ENCODE assay signal across 10 cellular contexts in the genomic region with DNA sequence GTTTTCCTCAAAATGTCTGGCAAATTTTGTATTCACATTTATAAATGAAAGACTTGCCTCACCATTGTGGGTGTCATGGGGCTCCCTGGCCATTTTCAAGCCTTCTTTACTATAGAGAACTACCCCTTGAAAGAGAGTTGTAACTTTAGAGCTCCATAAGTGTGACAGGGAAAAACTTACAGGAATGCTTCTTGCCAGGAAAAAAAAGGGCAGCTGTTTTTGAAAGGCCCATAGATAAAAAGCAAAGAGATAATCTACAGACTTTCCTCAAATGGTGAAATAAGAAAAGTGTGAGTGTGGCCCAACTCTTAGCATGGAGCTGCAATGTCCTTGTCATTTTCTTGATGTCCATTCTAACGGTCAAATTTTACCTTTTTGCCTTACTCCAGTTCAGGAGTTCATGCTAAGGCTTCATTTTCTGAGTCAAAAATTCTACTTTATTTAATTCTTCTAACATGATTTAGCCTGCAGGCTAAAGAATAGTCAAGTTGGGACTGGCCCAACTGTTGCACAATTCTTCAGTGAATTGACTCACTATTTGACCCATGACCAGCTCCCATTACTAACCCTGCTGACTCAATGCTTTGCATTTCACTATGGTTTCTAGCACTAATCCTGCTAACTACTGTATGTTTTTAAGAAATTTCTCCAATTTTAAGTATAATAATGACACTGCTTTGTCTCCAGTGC. TPM values are rescaled to one million over a fixed set of nuclear protein-coding genes. Genes with fewer than 3 reads are reported as not detected.
DNase-seq lines count a peak whose midpoint lies in the region; ATAC-seq and TF ChIP-seq lines count a peak whose summit lies in the region.
"Had no signal": no experiment of that assay in that cellular context is flagged by ENCODE, and none has a peak within 500 bp of the region (broad histone marks: within the 10 kb centered on the region; RNA-seq: fewer than 3 reads in every experiment).

No MANE protein-coding gene starts in this region.

- no peaks in the 10 kb centered on the region for H3K4me1 ChIP-seq in aorta (ENCODE audit: control insufficient read depth in 1 of 2, insufficient read depth in 2 of 2, low read length in 2 of 2)

- H3K27me3 ChIP-seq in aorta (ENCODE audit: control insufficient read depth in 1 of 2, insufficient read depth in 2 of 2, low read length in 1 of 2) = no peaks in the 10 kb centered on the region
- H3K27me3 ChIP-seq: BLaER1 treated with 17β-estradiol and CSF1 and Interleukin-3, amounts not matched to agents 10 nM and 100 nM had no signal

- in situ Hi-C loops in astrocyte of the spinal cord (cut with HindIII; ENCODE audit: low sequenced_read_pairs) (no loop called here), G401 (cut with HindIII; ENCODE audit: low sequenced_read_pairs) (no loop called here)

- H3K36me3 ChIP-seq in aorta (ENCODE audit: control insufficient read depth in 1 of 2, insufficient read depth in 2 of 2, low read length in 1 of 2) = no peaks in the 10 kb centered on the region
- H3K36me3 ChIP-seq: BLaER1 treated with 17β-estradiol and CSF1 and Interleukin-3, amounts not matched to agents 10 nM and 100 nM had no signal

- peak; percentile 15 for DNase-seq in SIG-M5 treated with dmso at 0.1 percent for 504 hours (lab: John Stamatoyannopoulos, UW; ENCODE audit: unreplicated experiment)
- DNase-seq in SIG-M5 (lab: John Stamatoyannopoulos, UW) = no peak
- peak; percentile 96 for DNase-seq in astrocyte of the spinal cord (ENCODE audit: low read depth, low spot score)
- DNase-seq in kidney tubule cell (ENCODE audit: low spot score) = peak; percentile 92
- DNase-seq in aorta = peak in 1 of 2 donors; percentile 60
- no peak for DNase-seq in G401 (ENCODE audit: low spot score)
- no peak for DNase-seq in NCI-H524 treated with DMSO at 0.1 percent for 48 hours (lab: John Stamatoyannopoulos, UW)
- DNase-seq: activated CD4-positive, alpha-beta T cell treated with anti-CD3 and anti-CD28 coated beads for 1 hour had no signal

- H3K27ac ChIP-seq in aorta (ENCODE audit: low read depth in 1 of 2, low read length in 2 of 2) = no peak overlapping the region

- TF ChIP-seq CTCF in astrocyte of the spinal cord (IDR thresholded peaks at IDR 0.05; ENCODE audit: low read depth, low read length) = no peak

- intact Hi-C loops in aorta (cut with DNase I) = no loop called here

- ATAC-seq in aorta (ENCODE audit: low FRiP score) (peak; percentile 91), GM19467 (IDR thresholded peaks at IDR 0.05; ENCODE audit: unreplicated experiment) (no peak)

- H3K4me3 ChIP-seq in astrocyte of the spinal cord (ENCODE audit: low read depth, low read length) (no peak overlapping the region), aorta (ENCODE audit: low read length in 2 of 2) (no peak overlapping the region)
- H3K4me3 ChIP-seq: BLaER1 treated with 17β-estradiol and CSF1 and Interleukin-3, amounts not matched to agents 10 nM and 100 nM had no signal

- H3K9me3 ChIP-seq in aorta (ENCODE audit: control insufficient read depth, low read length) = no peaks in the 10 kb centered on the region
- H3K9me3 ChIP-seq: BLaER1 treated with 17β-estradiol and CSF1 and Interleukin-3, amounts not matched to agents 10 nM and 100 nM had no signal

- WGBS in aorta, 2 donors = 74 to 85% methylated on average over 1 of the region's 1 CpG

RNA-seq across cellular contexts. Expression of a gene that starts 41.2 kb away (rescaled TPM):
- total RNA-seq in aorta = 10 to 100 TPM; 72.1 to 84.7 TPM
- polyA plus RNA-seq in aorta = 100 to 1,000 TPM in 1 of 2 donors, 10 to 100 TPM in 1; 42.2 to 105 TPM
- 7.0 and 12.8 TPM in 2 replicates for total RNA-seq in G401 (2014; rRNA removed; shearing (Covaris generic))

Comparison
In these comparisons a context has a peak if more than half of its experiments do, and no peak if none do; other contexts are left out.
1. DNase-seq: peak in SIG-M5 treated with dmso at 0.1 percent for 504 hours (single experiment), astrocyte of the spinal cord (single experiment) and kidney tubule cell (single experiment); none in SIG-M5 (single experiment), G401 (single experiment) and NCI-H524 treated with DMSO at 0.1 percent for 48 hours (single experiment).